ENCODE assay signal across 15 cellular contexts in genomic region chr6:45686841-45687569, GRCh38.
DNase-seq lines count a peak whose midpoint lies in the region; ATAC-seq and TF ChIP-seq lines count a peak whose summit lies in the region.
"Had no signal": no experiment of that assay in that cellular context is flagged by ENCODE, and none has a peak within 500 bp of the region (broad histone marks: within the 10 kb centered on the region; RNA-seq: fewer than 3 reads in every experiment).

No MANE protein-coding gene starts in this region.

- peaks cover 9 to 24% (median 14%) of the 10 kb centered on the region in 11 experiments for H3K9me3 ChIP-seq in BLaER1 treated with 17β-estradiol and CSF1 and Interleukin-3, amounts not matched to agents 10 nM and 100 nM (replicated peaks in 1 of 11)
- peaks cover under 1% of the 10 kb centered on the region for H3K9me3 ChIP-seq in IMR-90 (ENCODE audit: control insufficient read depth, insufficient read depth, low read length)
- H3K9me3 ChIP-seq in smooth muscle cell (replicated peaks; ENCODE audit: low read depth): no peaks in the 10 kb centered on the region

- peak overlapping the region; percentile 50 to 93 (median 84); a peak in 21 of 22 replicates for H3K4me2 ChIP-seq in BLaER1 treated with 17β-estradiol and CSF1 and Interleukin-3, amounts not matched to agents 10 nM and 100 nM
- no peak overlapping the region for H3K4me2 ChIP-seq in IMR-90 (ENCODE audit: low read depth, low read length)
- H3K4me2 ChIP-seq in smooth muscle cell: no peak overlapping the region

- BruUV-seq in IMR-90 (replicated peaks; lab: Mats Ljungman, UMichigan): no TSS peak

- H2BK120ac ChIP-seq in IMR-90 (ENCODE audit: low read depth, low read length): no peak overlapping the region

- H3K4me1 ChIP-seq in BLaER1 treated with 17β-estradiol and CSF1 and Interleukin-3, amounts not matched to agents 10 nM and 100 nM: peaks cover 11 to 27% (median 23%) of the 10 kb centered on the region in 10 experiments; a peak in 19 of 20 replicates
- H3K4me1 ChIP-seq in IMR-90 (ENCODE audit: control insufficient read depth, insufficient read depth, low read length): no peaks in the 10 kb centered on the region; the same call in 1 of the 2 replicates
- H3K4me1 ChIP-seq in smooth muscle cell (ENCODE audit: low read depth): no peaks in the 10 kb centered on the region

- no peak overlapping the region for H3K4ac ChIP-seq in IMR-90 (ENCODE audit: low read depth, low read length)

- no peaks in the 10 kb centered on the region; a peak in 1 of 22 replicates for H4K20me1 ChIP-seq in BLaER1 treated with 17β-estradiol and CSF1 and Interleukin-3, amounts not matched to agents 10 nM and 100 nM
- H4K20me1 ChIP-seq in IMR-90 (ENCODE audit: insufficient read depth, low read length) (no peaks in the 10 kb centered on the region), smooth muscle cell (ENCODE audit: low read depth) (no peaks in the 10 kb centered on the region)

- H2BK15ac ChIP-seq in IMR-90 (ENCODE audit: low read depth, low read length): no peak overlapping the region

- H3K79me2 ChIP-seq in smooth muscle cell (ENCODE audit: low read depth): no peaks in the 10 kb centered on the region

- H4K5ac ChIP-seq in IMR-90 (ENCODE audit: low read depth, low read length): no peak overlapping the region

- no peak overlapping the region for H3K9ac ChIP-seq in BLaER1 treated with 17β-estradiol and CSF1 and Interleukin-3, amounts not matched to agents 10 nM and 100 nM
- H3K9ac ChIP-seq in IMR-90 (ENCODE audit: low read depth, low read length): no peak overlapping the region
- no peak overlapping the region for H3K9ac ChIP-seq in smooth muscle cell (ENCODE audit: low read depth)

- no peak overlapping the region; the same call in 1 of the 2 replicates for H3K14ac ChIP-seq in IMR-90 (replicated peaks; ENCODE audit: low read depth, low read length)

- peaks cover 0 to 4% (median 0%) of the 10 kb centered on the region in 11 experiments; a peak in 3 of 22 replicates for H3K27me3 ChIP-seq in BLaER1 treated with 17β-estradiol and CSF1 and Interleukin-3, amounts not matched to agents 10 nM and 100 nM
- H3K27me3 ChIP-seq in IMR-90 (ENCODE audit: control insufficient read depth, insufficient read depth, low read length) (no peaks in the 10 kb centered on the region), smooth muscle cell (ENCODE audit: low read depth) (no peaks in the 10 kb centered on the region)
- H3K27me3 ChIP-seq: MG63 had no signal

- TF ChIP-seq RAD21 in IMR-90 (IDR thresholded peaks at IDR 0.05; ENCODE audit: low read length): no peak

- no peak overlapping the region for H4K91ac ChIP-seq in IMR-90 (ENCODE audit: insufficient read depth, low read depth, low read length)

- 79% methylated on average over 2 of the region's 8 CpGs; no CpG with 5 or more reads in 1 of the 2 experiments for WGBS in IMR-90 (ENCODE audit: extremely low coverage in 2 of 2, insufficient read length in 1 of 2), 2 experiments
- 94% methylated on average over 8 of the region's 8 CpGs for WGBS in smooth muscle cell (ENCODE audit: low lambda C conversion rate)

- no peak overlapping the region for H3K4me3 ChIP-seq in BLaER1 treated with 17β-estradiol and CSF1 and Interleukin-3, amounts not matched to agents 10 nM and 100 nM
- H3K4me3 ChIP-seq in IMR-90 (ENCODE audit: insufficient read depth, low read depth, low read length) (no peak overlapping the region), smooth muscle cell (no peak overlapping the region)
- H3K4me3 ChIP-seq: MG63 had no signal

- H3F3A ChIP-seq in smooth muscle cell (ENCODE audit: low read depth): no peaks in the 10 kb centered on the region

- dilution Hi-C loops in IMR-90 (cut with HindIII; ENCODE audit: low sequenced_read_pairs, unreplicated experiment): no loop called here

- in situ Hi-C loops in IMR-90 (cut with MboI; ENCODE audit: low sequenced_read_pairs): no loop called here

- CTCF ChIA-PET in IMR-90 (lab: Yijun Ruan, JAX): no interaction called here

- H2AK5ac ChIP-seq in IMR-90 (ENCODE audit: low read depth, low read length): no peak overlapping the region

- no peak overlapping the region for H2BK20ac ChIP-seq in IMR-90 (ENCODE audit: low read depth, low read length)

- no peak overlapping the region for H2BK5ac ChIP-seq in IMR-90 (ENCODE audit: low read depth, low read length, poor library complexity, severe bottlenecking)

- intact Hi-C loops in IMR-90 (cut with micrococcal nuclease) (no loop called here), posterior vena cava (cut with DNase I) (no loop called here)

- peak; percentile 13 for ATAC-seq in GM19372 (IDR thresholded peaks at IDR 0.05; ENCODE audit: low read depth, unreplicated experiment)
- ATAC-seq in HG02852 (IDR thresholded peaks at IDR 0.05; ENCODE audit: unreplicated experiment): peak; percentile 21
- ATAC-seq in IMR-90 (ENCODE audit: low read depth): no peak
- ATAC-seq: CD8-positive, alpha-beta T cell had no signal

- no peak overlapping the region for H2AK9ac ChIP-seq in IMR-90 (replicated peaks; ENCODE audit: low read depth, low read length, poor library complexity)

- no peak overlapping the region for H3K18ac ChIP-seq in IMR-90 (ENCODE audit: low read depth, low read length)

- no peak for DNase-seq in IMR-90
- no peak for DNase-seq in DMS79 (lab: John Stamatoyannopoulos, UW)
- no peak for DNase-seq in posterior vena cava (ENCODE audit: low spot score)
- no peak for DNase-seq in smooth muscle cell (lab: John Stamatoyannopoulos, UW; ENCODE audit: unreplicated experiment)
- no peak for DNase-seq in NCI-H2227 (lab: John Stamatoyannopoulos, UW; ENCODE audit: unreplicated experiment)
- DNase-seq: activated CD4-positive, alpha-beta T cell treated with anti-CD3 and anti-CD28 coated beads, Interleukin-2, amount 50 U/mL, for 48 hours; activated naive CD8-positive, alpha-beta T cell treated with anti-CD3 and anti-CD28 coated beads, Interleukin-2, amount 10 ng/mL, durations not matched to agents 7 days and 5 days; CD8-positive, alpha-beta T cell; MG63; NCI-H1694; NCI-H226; stimulated activated CD4-positive, alpha-beta T cell treated with anti-CD3 and anti-CD28 coated beads, Interleukin-2, amount 100 ng/mL, for 48 hours had no signal

- H3K23ac ChIP-seq in IMR-90 (ENCODE audit: low read depth, low read length): no peak overlapping the region

- H3K79me1 ChIP-seq in IMR-90 (ENCODE audit: low read depth in 1 of 2, low read length in 2 of 2): no peaks in the 10 kb centered on the region

- TF ChIP-seq POLR2A in IMR-90 (IDR thresholded peaks at IDR 0.05; ENCODE audit: low read depth, low read length): no peak

- H4K8ac ChIP-seq in IMR-90 (ENCODE audit: low read depth in 2 of 2, low read length in 2 of 2): no peak overlapping the region

- TF ChIP-seq CTCF in IMR-90 (conservative IDR thresholded peaks at IDR 0.05; ENCODE audit: low read depth, low read length): no peak
- no peak for TF ChIP-seq CTCF in smooth muscle cell (IDR thresholded peaks at IDR 0.05; ENCODE audit: borderline replicate concordance, insufficient read depth, poor library complexity, severe bottlenecking)

- no peak overlapping the region for H3K56ac ChIP-seq in IMR-90 (ENCODE audit: extremely low read depth, insufficient read depth, low read length)

- peaks cover 5% of the 10 kb centered on the region; the same call in 1 of the 2 replicates for H3K9me1 ChIP-seq in IMR-90 (ENCODE audit: insufficient read depth, low read length)

- POLR2A ChIA-PET in IMR-90 (lab: Charles Lee; ENCODE audit: unreplicated experiment): no interaction called here

- H3K27ac ChIP-seq in BLaER1 treated with 17β-estradiol and CSF1 and Interleukin-3, amounts not matched to agents 10 nM and 100 nM: peak overlapping the region in 5 of 11 experiments; percentile 12 to 47 (median 22); a peak in 6 of 22 replicates
- no peak overlapping the region for H3K27ac ChIP-seq in IMR-90 (ENCODE audit: insufficient read depth, low read length)
- no peak overlapping the region for H3K27ac ChIP-seq in smooth muscle cell (ENCODE audit: low read depth)

- H3K36me3 ChIP-seq in BLaER1 treated with 17β-estradiol and CSF1 and Interleukin-3, amounts not matched to agents 10 nM and 100 nM: no peaks in the 10 kb centered on the region
- H3K36me3 ChIP-seq in IMR-90 (ENCODE audit: control insufficient read depth, insufficient read depth, low read length): no peaks in the 10 kb centered on the region
- no peaks in the 10 kb centered on the region for H3K36me3 ChIP-seq in smooth muscle cell (ENCODE audit: low read depth)
- H3K36me3 ChIP-seq: MG63 had no signal

- peak overlapping the region; percentile 15 for H2AFZ ChIP-seq in IMR-90 (replicated peaks; ENCODE audit: low read length, poor library complexity)
- H2AFZ ChIP-seq in smooth muscle cell (ENCODE audit: low read depth): no peak overlapping the region

TF ChIP-seq in IMR-90, 13 proteins besides CTCF, POLR2A, EP300 and RAD21 (continues in another document):
- TF ChIP-seq CEBPB (IDR thresholded peaks at IDR 0.05; ENCODE audit: low read depth, low read length) (no peak), FOS (IDR thresholded peaks at IDR 0.05; ENCODE audit: low read depth, low read length) (no peak), MXI1 (IDR thresholded peaks at IDR 0.05; ENCODE audit: borderline replicate concordance, low read depth, low read length) (no peak), CHD1 (IDR thresholded peaks at IDR 0.05; ENCODE audit: low read depth, low read length) (no peak), RFX5 (IDR thresholded peaks at IDR 0.05; ENCODE audit: low read depth, low read length) (no peak), USF2 (IDR thresholded peaks at IDR 0.05; ENCODE audit: low read depth, low read length) (no peak), ELK1 (IDR thresholded peaks at IDR 0.05; ENCODE audit: borderline replicate concordance, low read depth, low read length) (no peak), MAFK (IDR thresholded peaks at IDR 0.05; ENCODE audit: low read depth, low read length) (no peak), BHLHE40 (IDR thresholded peaks at IDR 0.05; ENCODE audit: low read depth, low read length) (no peak), NFE2L2 (IDR thresholded peaks at IDR 0.05; ENCODE audit: low read depth, low read length) (no peak)

Comparison
In these comparisons a context has a peak if more than half of its experiments do, and no peak if none do; other contexts are left out.
1. H3K4me2 ChIP-seq: peak in BLaER1 treated with 17β-estradiol and CSF1 and Interleukin-3, amounts not matched to agents 10 nM and 100 nM (11 of 11); none in IMR-90 (single experiment) and smooth muscle cell (single experiment).